ENCODE assay signal across 1 cellular context in genomic region chr14:99275222-99275584, GRCh38.
TF ChIP-seq lines count a peak whose summit lies in the region.

No MANE protein-coding gene starts in this region.

TF ChIP-seq in GM12878, 131 proteins besides CTCF, POLR2A, EP300 and RAD21 (continued from another document):
- peak; percentile 24; the same call in 1 of the 2 replicates for TF ChIP-seq DPF2 (IDR thresholded peaks at IDR 0.05)
